ENCODE assay signal across 19 cellular contexts in the genomic region with DNA sequence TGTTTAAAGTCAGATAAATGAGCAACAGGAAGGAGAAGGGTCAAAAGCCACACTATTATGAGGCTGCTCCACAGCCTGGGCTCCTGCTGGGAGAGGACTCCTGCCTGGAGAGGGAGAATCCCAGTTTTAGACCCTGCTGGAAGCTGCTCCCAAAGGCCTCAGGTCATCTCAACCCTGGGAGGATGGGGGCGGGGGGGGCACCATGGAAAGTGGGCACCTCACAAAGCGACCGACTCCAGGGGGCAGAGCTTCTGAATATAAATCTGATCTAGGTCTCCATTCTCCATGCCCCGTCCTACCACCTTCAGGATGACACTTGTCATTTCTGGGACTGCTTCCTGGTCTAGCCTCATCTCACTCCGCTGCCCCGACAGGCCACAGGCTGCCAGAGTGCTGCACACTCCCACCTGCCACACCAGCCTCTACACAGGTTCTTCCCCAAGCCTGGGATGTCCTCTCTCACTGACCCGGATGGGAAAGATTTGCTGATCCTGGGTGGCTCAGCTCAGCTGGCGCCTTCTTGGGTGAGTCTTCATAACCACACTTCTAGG.
"Had no signal": no experiment of that assay in that cellular context is flagged by ENCODE, and none has a peak within 500 bp of the region (broad histone marks: within the 10 kb centered on the region; RNA-seq: fewer than 3 reads in every experiment).

No MANE protein-coding gene starts in this region.

- H3K9me3 ChIP-seq: breast epithelium, sigmoid colon, upper lobe of left lung had no signal

- H3K36me3 Mint-ChIP-seq: activated naive CD8-positive, alpha-beta T cell treated with anti-CD3 and anti-CD28 coated beads, Interleukin-2, amount 10 ng/mL, durations not matched to agents 7 days and 5 days had no signal

- H3K4me3 ChIP-seq: breast epithelium, sigmoid colon, smooth muscle cell, upper lobe of left lung had no signal

- H3K9me3 Mint-ChIP-seq: activated naive CD8-positive, alpha-beta T cell treated with anti-CD3 and anti-CD28 coated beads, Interleukin-2, amount 10 ng/mL, durations not matched to agents 7 days and 5 days; activated T-helper 2 cell treated with anti-CD3 and anti-CD28 coated beads, Interferon-gamma antibody, Interleukin-2, Interleukin-4, amounts not matched to agents 10 μg/mL and 5 μg/mL and 100 μg/mL, durations not matched to agents 14 hours and 24 hours and 36 hours; nephron; T-cell had no signal

- ATAC-seq: left lobe of liver, T-cell had no signal

- H3K4me1 ChIP-seq: breast epithelium, sigmoid colon had no signal

- H3K27ac ChIP-seq: breast epithelium, sigmoid colon, upper lobe of left lung had no signal

- H3K4me2 ChIP-seq: smooth muscle cell had no signal

- H3K27me3 ChIP-seq: breast epithelium, sigmoid colon, upper lobe of left lung had no signal

- H3K27me3 Mint-ChIP-seq: activated naive CD8-positive, alpha-beta T cell treated with anti-CD3 and anti-CD28 coated beads, Interleukin-2, amount 10 ng/mL, durations not matched to agents 7 days and 5 days; T-cell had no signal

- H3K36me3 ChIP-seq: breast epithelium had no signal

- DNase-seq: activated naive CD4-positive, alpha-beta T cell; activated naive CD8-positive, alpha-beta T cell treated with anti-CD3 and anti-CD28 coated beads, Interleukin-2, amount 10 ng/mL, durations not matched to agents 7 days and 5 days; activated T-cell treated with anti-CD3 and anti-CD28 coated beads, Interleukin-2, amount 50 U/mL, for 1 hour; amniotic stem cell; erythroblast; foreskin fibroblast; midbrain; retina; sigmoid colon; stimulated activated CD4-positive, alpha-beta T cell treated with anti-CD3 and anti-CD28 coated beads, Interleukin-15, amount 100 ng/mL, for 24 hours; stimulated activated CD4-positive, alpha-beta T cell treated with anti-CD3 and anti-CD28 coated beads, Interleukin-4, amount 100 ng/mL, for 1 hour; stimulated activated naive CD4-positive, alpha-beta T cell treated with Interleukin-2 at 50 U/mL for 16 hours; T-cell had no signal

- H3K27ac Mint-ChIP-seq: activated naive CD8-positive, alpha-beta T cell treated with anti-CD3 and anti-CD28 coated beads, Interleukin-2, amount 10 ng/mL, durations not matched to agents 7 days and 5 days; activated T-helper 2 cell treated with anti-CD3 and anti-CD28 coated beads, Interferon-gamma antibody, Interleukin-2, Interleukin-4, amounts not matched to agents 10 μg/mL and 5 μg/mL and 100 μg/mL, durations not matched to agents 14 hours and 24 hours and 36 hours had no signal

- H3K4me3 Mint-ChIP-seq: activated naive CD8-positive, alpha-beta T cell treated with anti-CD3 and anti-CD28 coated beads, Interleukin-2, amount 10 ng/mL, durations not matched to agents 7 days and 5 days; nephron; T-cell had no signal
